In genomic region chr7:64807731-64808365, GRCh38 we compare ENCODE assay signal across 19 cellular contexts. TPM values are rescaled to one million over a fixed set of nuclear protein-coding genes. Genes with fewer than 3 reads are reported as not detected.
A peak's percentile ranks its signal among the peaks of the same experiment; 100 is the strongest.
DNase-seq lines count a peak whose midpoint lies in the region; ATAC-seq and TF ChIP-seq lines count a peak whose summit lies in the region.
"Had no signal": no experiment of that assay in that cellular context is flagged by ENCODE, and none has a peak within 500 bp of the region (broad histone marks: within the 10 kb centered on the region; RNA-seq: fewer than 3 reads in every experiment).

No MANE protein-coding gene starts in this region.

- no peak overlapping the region for H3K9ac ChIP-seq in endodermal cell (ENCODE audit: extremely low read depth, low read length, poor library complexity, severe bottlenecking)
- H3K9ac ChIP-seq: BLaER1, GM23248 had no signal

- no peaks in the 10 kb centered on the region for H3K4me1 Mint-ChIP-seq in activated CD4-positive, alpha-beta T cell treated with anti-CD3 and anti-CD28 coated beads, Interleukin-2, amount 10 ng/mL, durations not matched to agents 24 days and 14 days
- H3K4me1 Mint-ChIP-seq in endodermal cell = peaks cover 2% of the 10 kb centered on the region
- H3K4me1 Mint-ChIP-seq: CD14-positive monocyte had no signal

- no peaks in the 10 kb centered on the region for H3K27me3 ChIP-seq in endodermal cell (ENCODE audit: control insufficient read depth, insufficient read depth, low read length, poor library complexity, severe bottlenecking)
- H3K27me3 ChIP-seq: BLaER1 had no signal

- H3K4me3 ChIP-seq in endodermal cell (ENCODE audit: low read length) = peak overlapping the region; percentile 62
- H3K4me3 ChIP-seq: BLaER1, GM12878, GM23248 had no signal

- H3K36me3 ChIP-seq in endodermal cell (ENCODE audit: control insufficient read depth, insufficient read depth, low read length) = peaks cover 65% of the 10 kb centered on the region

- no peak for ATAC-seq in HG03135 (IDR thresholded peaks at IDR 0.05; ENCODE audit: unreplicated experiment)
- ATAC-seq: GM12878, HepG2 had no signal

- peaks cover 6% of the 10 kb centered on the region for H3K9me3 Mint-ChIP-seq in activated CD4-positive, alpha-beta T cell treated with anti-CD3 and anti-CD28 coated beads, Interleukin-2, amount 10 ng/mL, durations not matched to agents 24 days and 14 days
- peaks cover 63% of the 10 kb centered on the region for H3K9me3 Mint-ChIP-seq in endodermal cell
- H3K9me3 Mint-ChIP-seq: IgD-negative memory B cell had no signal

- WGBS in endodermal cell (ENCODE audit: insufficient coverage in 1 of 2, insufficient read length in 1 of 2), 2 experiments = 96 to 100% methylated on average over 3 to 4 of the region's 4 CpGs

- intact Hi-C loops in activated CD4-positive, alpha-beta T cell treated with anti-CD3 and anti-CD28 coated beads, Interleukin-2, amount 10 ng/mL, durations not matched to agents 24 days and 14 days (cut with micrococcal nuclease) = no loop called here
- intact Hi-C loops in posterior vena cava (cut with DNase I) = no loop called here

- H3K27ac Mint-ChIP-seq in activated CD4-positive, alpha-beta T cell treated with anti-CD3 and anti-CD28 coated beads, Interleukin-2, amount 10 ng/mL, durations not matched to agents 24 days and 14 days = no peak overlapping the region
- no peak overlapping the region for H3K27ac Mint-ChIP-seq in endodermal cell
- H3K27ac Mint-ChIP-seq: CD14-positive monocyte, IgD-negative memory B cell had no signal

- peaks cover 79% of the 10 kb centered on the region for H3K9me3 ChIP-seq in endodermal cell (ENCODE audit: control insufficient read depth, low read length)

- H3K36me3 Mint-ChIP-seq in activated CD4-positive, alpha-beta T cell treated with anti-CD3 and anti-CD28 coated beads, Interleukin-2, amount 10 ng/mL, durations not matched to agents 24 days and 14 days (ENCODE audit: low read depth) = peaks cover 44% of the 10 kb centered on the region
- peaks cover 75% of the 10 kb centered on the region for H3K36me3 Mint-ChIP-seq in endodermal cell (ENCODE audit: low read depth)

- DNase-seq in activated CD4-positive, alpha-beta T cell treated with anti-CD3 and anti-CD28 coated beads, Interleukin-2, amount 10 ng/mL, durations not matched to agents 24 days and 14 days = peak; percentile 32
- no peak for DNase-seq in activated CD4-positive, alpha-beta T cell treated with anti-CD3 and anti-CD28 coated beads for 48 hours
- no peak for DNase-seq in endodermal cell
- DNase-seq in pons (ENCODE audit: low spot score) = peak; percentile 22
- DNase-seq in posterior vena cava (ENCODE audit: low spot score) = no peak
- DNase-seq in NCI-H82 (lab: John Stamatoyannopoulos, UW) = no peak
- DNase-seq: 8988T; CD4-positive, alpha-beta memory T cell; DMS153; DND-41; EL; GM23248; HCEC 1CT had no signal

- H3K4me1 ChIP-seq in endodermal cell (ENCODE audit: control insufficient read depth, insufficient read depth, low read length) = no peaks in the 10 kb centered on the region
- H3K4me1 ChIP-seq: BLaER1 had no signal

- H3K27me3 Mint-ChIP-seq in activated CD4-positive, alpha-beta T cell treated with anti-CD3 and anti-CD28 coated beads, Interleukin-2, amount 10 ng/mL, durations not matched to agents 24 days and 14 days = no peaks in the 10 kb centered on the region
- H3K27me3 Mint-ChIP-seq in endodermal cell (ENCODE audit: insufficient read depth) = no peaks in the 10 kb centered on the region
- H3K27me3 Mint-ChIP-seq: CD4-positive, alpha-beta memory T cell; IgD-negative memory B cell had no signal

- no peak overlapping the region for H3K4me3 Mint-ChIP-seq in activated CD4-positive, alpha-beta T cell treated with anti-CD3 and anti-CD28 coated beads, Interleukin-2, amount 10 ng/mL, durations not matched to agents 24 days and 14 days
- H3K4me3 Mint-ChIP-seq in endodermal cell = no peak overlapping the region
- H3K4me3 Mint-ChIP-seq: CD14-positive monocyte; CD4-positive, alpha-beta memory T cell; IgD-negative memory B cell had no signal

- no peak overlapping the region for H3K27ac ChIP-seq in endodermal cell (ENCODE audit: low read depth, low read length)
- H3K27ac ChIP-seq: BLaER1, GM23248 had no signal

- no peak for TF ChIP-seq CTCF in endodermal cell (conservative IDR thresholded peaks at IDR 0.05)

RNA-seq across cellular contexts. Expression of gene ZNF138, which starts 13.6 kb away (rescaled TPM):
- 8.6 and 9.2 TPM in 2 replicates for total RNA-seq in activated CD4-positive, alpha-beta T cell treated with anti-CD3 and anti-CD28 coated beads, Interleukin-2, amount 10 ng/mL, durations not matched to agents 24 days and 14 days
- total RNA-seq in endodermal cell (10 to 100 TPM; 28.0 to 32.9 TPM), posterior vena cava (1 to 10 TPM; 6.9 to 7.0 TPM)
- polyA plus RNA-seq in endodermal cell (2013, experiment 1 of 2) = 22.4 TPM
- polyA plus RNA-seq in endodermal cell (2013, experiment 2 of 2) = 25.8 TPM

Comparison
In these comparisons a context has a peak if more than half of its experiments do, and no peak if none do; other contexts are left out.
1. DNase-seq: peak in activated CD4-positive, alpha-beta T cell treated with anti-CD3 and anti-CD28 coated beads, Interleukin-2, amount 10 ng/mL, durations not matched to agents 24 days and 14 days (single experiment) and pons (single experiment); none in activated CD4-positive, alpha-beta T cell treated with anti-CD3 and anti-CD28 coated beads for 48 hours (single experiment), endodermal cell (single experiment), posterior vena cava (single experiment) and NCI-H82 (single experiment).